In genomic region chr7:122068999-122069398, GRCh38 we compare ENCODE assay signal across 22 cellular contexts.
"Had no signal": no experiment of that assay in that cellular context is flagged by ENCODE, and none has a peak within 500 bp of the region (broad histone marks: within the 10 kb centered on the region; RNA-seq: fewer than 3 reads in every experiment).

No MANE protein-coding gene starts in this region.

- H3K27me3 ChIP-seq: dorsolateral prefrontal cortex, esophagus muscularis mucosa, right lobe of liver, tibial artery, upper lobe of left lung, uterus had no signal

- H3K4me3 ChIP-seq: dorsolateral prefrontal cortex, esophagus muscularis mucosa, lung, psoas muscle, right lobe of liver, tibial artery, upper lobe of left lung, uterus had no signal

- H3K36me3 ChIP-seq: right lobe of liver, uterus had no signal

- H2AFZ ChIP-seq: parathyroid adenoma had no signal

- H3K27ac ChIP-seq: dorsolateral prefrontal cortex, esophagus muscularis mucosa, parathyroid adenoma, psoas muscle, right lobe of liver, tibial artery, upper lobe of left lung, uterus had no signal

- H3K4me1 ChIP-seq: esophagus muscularis mucosa, parathyroid adenoma, psoas muscle, right lobe of liver, tibial artery, upper lobe of left lung, uterus had no signal

- ATAC-seq: left cardiac atrium; left ventricle myocardium superior; psoas muscle; stimulated activated effector memory CD8-positive, alpha-beta T cell treated with anti-CD3 and anti-CD28 coated beads, Interleukin-12 subunit alpha, Interleukin-12 subunit beta, amount 100 ng/mL, for 72 hours had no signal

- DNase-seq: cortex of kidney; dorsolateral prefrontal cortex; effector CD8-positive, alpha-beta T cell; immature natural killer cell; kidney; left cardiac atrium; left ventricle myocardium superior; mesenchymal stem cell; midbrain; naive B cell; psoas muscle; retina; right lobe of liver; stimulated activated CD4-positive, alpha-beta T cell treated with anti-CD3 and anti-CD28 coated beads, Interleukin-4, amount 100 ng/mL, for 1 hour; stimulated activated CD8-positive, alpha-beta memory T cell treated with anti-CD3 and anti-CD28 coated beads, Interleukin-4, amount 100 ng/mL, for 48 hours; tibial artery; upper lobe of left lung; uterus had no signal

- H3K79me2 ChIP-seq: parathyroid adenoma had no signal

- H3K9me3 ChIP-seq: esophagus muscularis mucosa, psoas muscle, right lobe of liver, tibial artery, upper lobe of left lung, uterus had no signal
